8 cellular contexts compared by ENCODE assay signal in genomic region chr16:70685061-70685937, GRCh38. TPM values are rescaled to one million over a fixed set of nuclear protein-coding genes. Genes with fewer than 3 reads are reported as not detected.
DNase-seq lines count a peak whose midpoint lies in the region; ATAC-seq and TF ChIP-seq lines count a peak whose summit lies in the region.

No MANE protein-coding gene starts in this region.

- H3K4me1 ChIP-seq in lung (ENCODE audit: control insufficient read depth in 2 of 2, insufficient read depth in 2 of 2, low read length in 2 of 2) (peaks cover 17 to 66% of the 10 kb centered on the region in 2 donors), upper lobe of right lung (peaks cover 74% of the 10 kb centered on the region)

- POLR2A ChIA-PET in AG04450 (lab: Yijun Ruan, JAX), result interaction anchor here (1.5 to 1.9 kb wide), 3 partner anchors 18 to 61 kb away, joined by 3 to 7 read pairs (median 4); no protein-coding TSS in a partner anchor

- ATAC-seq in lung (ENCODE audit: insufficient read depth, low FRiP score), result peak; percentile 1
- peak; percentile 9 for ATAC-seq in upper lobe of right lung

- intact Hi-C loops in upper lobe of right lung (cut with DNase I), result no loop called here

- H3K4me3 ChIP-seq in AG04450 (ENCODE audit: low read depth, low read length) (peak overlapping the region; percentile 82), lung (peak overlapping the region; percentile 71), upper lobe of right lung (peak overlapping the region; percentile 73)

- no peak for TF ChIP-seq RAD21 in Ishikawa (IDR thresholded peaks at IDR 0.05; ENCODE audit: low read depth)

- H3K36me3 ChIP-seq in lung (ENCODE audit: control insufficient read depth in 2 of 2, insufficient read depth in 2 of 2, low read length in 2 of 2), result peaks cover 0 to 7% of the 10 kb centered on the region in 2 donors
- H3K36me3 ChIP-seq in upper lobe of right lung, result peaks cover 4% of the 10 kb centered on the region

- TF ChIP-seq CTCF in AG04450 (IDR thresholded peaks at IDR 0.05; ENCODE audit: low read depth, low read length) (no peak), lung (IDR thresholded peaks at IDR 0.05; ENCODE audit: control extremely low read depth, extremely low read depth) (no peak), upper lobe of right lung (IDR thresholded peaks at IDR 0.05) (no peak)

- TF ChIP-seq EP300 in Ishikawa (IDR thresholded peaks at IDR 0.05; ENCODE audit: borderline replicate concordance), result no peak

- H3K27ac ChIP-seq in AG04450 (ENCODE audit: low read depth, low read length) (peak overlapping the region; percentile 52), caudate nucleus (ENCODE audit: low read depth, low read length) (peak overlapping the region; percentile 83), lung (ENCODE audit: low read depth in 1 of 2, low read length in 1 of 2) (peak overlapping the region; percentile 69 to 82), upper lobe of right lung (peak overlapping the region; percentile 73)

- H3K27me3 ChIP-seq in AG04450 (ENCODE audit: control insufficient read depth, insufficient read depth, low read length), result no peaks in the 10 kb centered on the region
- no peaks in the 10 kb centered on the region for H3K27me3 ChIP-seq in lung (ENCODE audit: control insufficient read depth, insufficient read depth)
- no peaks in the 10 kb centered on the region for H3K27me3 ChIP-seq in upper lobe of right lung

- CTCF ChIA-PET in AG04450 (lab: Charles Lee), result interaction anchor here (4.4 kb wide), 1 partner anchor 86 kb away, joined by 32 read pairs; no protein-coding TSS in a partner anchor

- no peak for DNase-seq in AG04450 (ENCODE audit: low read depth, low spot score)
- DNase-seq in caudate nucleus (lab: John Stamatoyannopoulos, UW), result peak in 2 of 61 donors; percentile 26 to 48
- no peak for DNase-seq in lung (ENCODE audit: low spot score)
- no peak for DNase-seq in upper lobe of right lung
- no peak for DNase-seq in KG1 (lab: John Stamatoyannopoulos, UW)
- DNase-seq in SKM-1 (lab: John Stamatoyannopoulos, UW; ENCODE audit: unreplicated experiment), result no peak
- DNase-seq in NCI-H524 treated with DMSO at 0.1 percent for 48 hours (lab: John Stamatoyannopoulos, UW), result no peak

- 2 to 5% methylated on average over 57 to 90 of the region's 90 CpGs for WGBS in lung, 2 donors

- H3K9me3 ChIP-seq in AG04450 (ENCODE audit: control insufficient read depth, insufficient read depth, low read length) (no peaks in the 10 kb centered on the region; the same call in 1 of the 2 replicates), lung (ENCODE audit: control insufficient read depth in 2 of 2, insufficient read depth in 1 of 2, low read length in 1 of 2) (no peaks in the 10 kb centered on the region), upper lobe of right lung (no peaks in the 10 kb centered on the region)

TF ChIP-seq in Ishikawa, 13 proteins besides CTCF, POLR2A, EP300 and RAD21:
- TF ChIP-seq CEBPB (IDR thresholded peaks at IDR 0.05) (no peak), MAX (IDR thresholded peaks at IDR 0.05) (peak; percentile 44; the same call in 1 of the 2 replicates), TCF12 (IDR thresholded peaks at IDR 0.05; ENCODE audit: low read depth) (no peak), REST (IDR thresholded peaks at IDR 0.05; ENCODE audit: low read depth) (no peak), ZBTB7A (IDR thresholded peaks at IDR 0.05; ENCODE audit: low read depth) (0 out of 2 replicates have a peak, but pooled peaks have one; percentile 74)

RNA-seq across cellular contexts. Expression of gene MTSS2, which starts 0.6 kb away (rescaled TPM):
- polyA plus RNA-seq in AG04450 (2011; rRNA removed), result 57.9 and 80.1 TPM in 2 replicates
- 55.0 and 67.0 TPM in 2 replicates for polyA minus RNA-seq in AG04450 (2011; rRNA and poly(A)+ RNA removed)
- total RNA-seq in lung, result 10 to 100 TPM; 72.5 to 91.3 TPM
- polyA plus RNA-seq in lung, result 10 to 100 TPM; 40.6 to 74.0 TPM
- total RNA-seq in upper lobe of right lung, result 81.3 TPM

RNA-seq across cellular contexts. Expression of gene IL34, which starts 38.9 kb away (rescaled TPM):
- 3.0 and 5.1 TPM in 2 replicates for polyA plus RNA-seq in AG04450 (2011; rRNA removed)
- 2.6 and 3.7 TPM in 2 replicates for polyA minus RNA-seq in AG04450 (2011; rRNA and poly(A)+ RNA removed)
- 10 to 100 TPM; 11.6 to 13.0 TPM for total RNA-seq in lung
- 1 to 10 TPM; 1.5 to 2.7 TPM for polyA plus RNA-seq in lung
- total RNA-seq in upper lobe of right lung, result 3.3 TPM
